Comparison of ENCODE assay signal across 18 cellular contexts in genomic region chr3:30691944-30692343, GRCh38.
DNase-seq lines count a peak whose midpoint lies in the region; ATAC-seq and TF ChIP-seq lines count a peak whose summit lies in the region.
"Had no signal": no experiment of that assay in that cellular context is flagged by ENCODE, and none has a peak within 500 bp of the region (broad histone marks: within the 10 kb centered on the region; RNA-seq: fewer than 3 reads in every experiment).

No MANE protein-coding gene starts in this region.

- no peaks in the 10 kb centered on the region for H3K27me3 ChIP-seq in mesenchymal stem cell (ENCODE audit: control insufficient read depth in 1 of 2, insufficient read depth in 1 of 2, low read length in 2 of 2)
- H3K27me3 ChIP-seq in upper lobe of right lung = no peaks in the 10 kb centered on the region
- H3K27me3 ChIP-seq: hepatocyte, thyroid gland had no signal

- H4K8ac ChIP-seq in mesenchymal stem cell (ENCODE audit: low read length) = no peak overlapping the region

- intact Hi-C loops in upper lobe of right lung (cut with DNase I) = loop anchor here (10.0 kb wide), 1 partner anchor 577 kb away; no protein-coding TSS in a partner anchor
- intact Hi-C loops in activated T-helper 2 cell treated with anti-CD3 and anti-CD28 coated beads, Interferon-gamma antibody, Interleukin-2, Interleukin-4, amounts not matched to agents 10 μg/mL and 5 μg/mL and 100 μg/mL, durations not matched to agents 14 hours and 24 hours and 36 hours (cut with micrococcal nuclease) = loop anchor here (2.0 to 5.0 kb wide), 2 partner anchors 345 to 493 kb away; no protein-coding TSS in a partner anchor

- H2BK5ac ChIP-seq in mesenchymal stem cell (ENCODE audit: low read depth, low read length, poor library complexity, severe bottlenecking) = no peak overlapping the region

- peak overlapping the region; percentile 97 for H3K27ac Mint-ChIP-seq in activated naive CD4-positive, alpha-beta T cell treated with anti-CD3 and anti-CD28 coated beads, Interleukin-2, amount 50 U/mL, for 24 hours
- H3K27ac Mint-ChIP-seq in activated T-helper 17 cell treated with anti-CD3 and anti-CD28 coated beads, Interleukin-2, amount 50 U/mL, for 72 hours = peak overlapping the region; percentile 17
- no peak overlapping the region for H3K27ac Mint-ChIP-seq in activated T-helper 2 cell treated with anti-CD3 and anti-CD28 coated beads, Interferon-gamma antibody, Interleukin-2, Interleukin-4, amounts not matched to agents 10 μg/mL and 5 μg/mL and 100 μg/mL, durations not matched to agents 14 hours and 24 hours and 36 hours

- peak overlapping the region in 1 of 2 experiments; percentile 37 for H3K18ac ChIP-seq in mesenchymal stem cell (ENCODE audit: low read depth in 1 of 2, low read length in 2 of 2)

- no peak overlapping the region for H3K4me3 ChIP-seq in mesenchymal stem cell (ENCODE audit: insufficient read depth in 1 of 2, low read depth in 1 of 2, low read length in 2 of 2)
- no peak overlapping the region for H3K4me3 ChIP-seq in upper lobe of right lung
- H3K4me3 ChIP-seq: hepatocyte, mucosa of descending colon, thyroid gland had no signal

- H3K27me3 Mint-ChIP-seq in activated naive CD4-positive, alpha-beta T cell treated with anti-CD3 and anti-CD28 coated beads, Interleukin-2, amount 50 U/mL, for 24 hours = no peaks in the 10 kb centered on the region
- no peaks in the 10 kb centered on the region for H3K27me3 Mint-ChIP-seq in activated T-helper 17 cell treated with anti-CD3 and anti-CD28 coated beads, Interleukin-2, amount 50 U/mL, for 72 hours
- no peaks in the 10 kb centered on the region for H3K27me3 Mint-ChIP-seq in activated T-helper 2 cell treated with anti-CD3 and anti-CD28 coated beads, Interferon-gamma antibody, Interleukin-2, Interleukin-4, amounts not matched to agents 10 μg/mL and 5 μg/mL and 100 μg/mL, durations not matched to agents 14 hours and 24 hours and 36 hours (ENCODE audit: low read depth)

- ATAC-seq in activated T-helper 17 cell treated with anti-CD3 and anti-CD28 coated beads, Interleukin-2, amount 50 U/mL, for 72 hours (replicated peaks) = no peak
- ATAC-seq in upper lobe of right lung (no peak), GM21447 (IDR thresholded peaks at IDR 0.05; ENCODE audit: unreplicated experiment) (no peak), GM21619 (IDR thresholded peaks at IDR 0.05; ENCODE audit: unreplicated experiment) (no peak)
- ATAC-seq: mucosa of descending colon had no signal

- H3K4me1 ChIP-seq in mesenchymal stem cell (ENCODE audit: control insufficient read depth, insufficient read depth, low read depth, low read length) (peaks cover 18% of the 10 kb centered on the region), upper lobe of right lung (peaks cover 62% of the 10 kb centered on the region)

- H3K36me3 ChIP-seq in mesenchymal stem cell (ENCODE audit: control insufficient read depth in 1 of 2, insufficient read depth in 2 of 2, low read depth in 1 of 2, low read length in 2 of 2) = peaks cover 19 to 99% of the 10 kb centered on the region in 2 experiments
- H3K36me3 ChIP-seq in upper lobe of right lung = peaks cover 98% of the 10 kb centered on the region
- H3K36me3 ChIP-seq: thyroid gland had no signal

- no peak for TF ChIP-seq CTCF in upper lobe of right lung (IDR thresholded peaks at IDR 0.05)

- H3K4ac ChIP-seq in mesenchymal stem cell (ENCODE audit: low read depth in 1 of 2, low read length in 2 of 2) = peak overlapping the region in 1 of 2 experiments; percentile 24

- H3K27ac ChIP-seq in mesenchymal stem cell (ENCODE audit: low read length, poor library complexity, severe bottlenecking) = peak overlapping the region; percentile 23
- peak overlapping the region; percentile 4 for H3K27ac ChIP-seq in upper lobe of right lung
- H3K27ac ChIP-seq: hepatocyte, HL-60 had no signal

- H2AK5ac ChIP-seq in mesenchymal stem cell (ENCODE audit: low read length, severe bottlenecking) = peak overlapping the region; percentile 49

- H3K9me3 Mint-ChIP-seq in activated naive CD4-positive, alpha-beta T cell treated with anti-CD3 and anti-CD28 coated beads, Interleukin-2, amount 50 U/mL, for 24 hours = no peaks in the 10 kb centered on the region
- H3K9me3 Mint-ChIP-seq in activated T-helper 17 cell treated with anti-CD3 and anti-CD28 coated beads, Interleukin-2, amount 50 U/mL, for 72 hours = no peaks in the 10 kb centered on the region
- H3K9me3 Mint-ChIP-seq in activated T-helper 2 cell treated with anti-CD3 and anti-CD28 coated beads, Interferon-gamma antibody, Interleukin-2, Interleukin-4, amounts not matched to agents 10 μg/mL and 5 μg/mL and 100 μg/mL, durations not matched to agents 14 hours and 24 hours and 36 hours = no peaks in the 10 kb centered on the region

- H3K4me1 Mint-ChIP-seq in activated naive CD4-positive, alpha-beta T cell treated with anti-CD3 and anti-CD28 coated beads, Interleukin-2, amount 50 U/mL, for 24 hours = peaks cover 91% of the 10 kb centered on the region
- peaks cover 26% of the 10 kb centered on the region for H3K4me1 Mint-ChIP-seq in activated T-helper 17 cell treated with anti-CD3 and anti-CD28 coated beads, Interleukin-2, amount 50 U/mL, for 72 hours
- H3K4me1 Mint-ChIP-seq in activated T-helper 2 cell treated with anti-CD3 and anti-CD28 coated beads, Interferon-gamma antibody, Interleukin-2, Interleukin-4, amounts not matched to agents 10 μg/mL and 5 μg/mL and 100 μg/mL, durations not matched to agents 14 hours and 24 hours and 36 hours (ENCODE audit: low read depth) = peaks cover 41% of the 10 kb centered on the region

- 100% methylated on average over 1 of the region's 1 CpG for WGBS in mesenchymal stem cell

- no peak overlapping the region for H2BK120ac ChIP-seq in mesenchymal stem cell (ENCODE audit: low read depth, low read length)

- no peak overlapping the region for H2AFZ ChIP-seq in mesenchymal stem cell (ENCODE audit: low read depth, low read length)
- H2AFZ ChIP-seq: hepatocyte had no signal

- no peak overlapping the region for H3K9ac ChIP-seq in mesenchymal stem cell (ENCODE audit: low read length)

- DNase-seq in activated naive CD4-positive, alpha-beta T cell (lab: John Stamatoyannopoulos, UW) = no peak
- no peak for DNase-seq in mesenchymal stem cell
- DNase-seq in upper lobe of right lung = no peak
- DNase-seq in activated T-helper 2 cell treated with anti-CD3 and anti-CD28 coated beads, Interferon-gamma antibody, Interleukin-2, Interleukin-4, amounts not matched to agents 10 μg/mL and 5 μg/mL and 100 μg/mL, durations not matched to agents 14 hours and 24 hours and 36 hours (ENCODE audit: low spot score) = no peak
- DNase-seq: activated gamma-delta T cell; kidney glomerular epithelial cell; NCI-H2107; NCI-H526 treated with DMSO at 0.1 percent for 48 hours; stimulated activated CD4-positive, alpha-beta T cell treated with anti-CD3 and anti-CD28 coated beads, Interleukin-4, amount 100 ng/mL, for 1 hour; SW 1271 had no signal

- H3K4me2 ChIP-seq in mesenchymal stem cell (ENCODE audit: low read length, poor library complexity, severe bottlenecking) = no peak overlapping the region
- H3K4me2 ChIP-seq: hepatocyte had no signal

- H2BK15ac ChIP-seq in mesenchymal stem cell (ENCODE audit: low read depth, poor library complexity, severe bottlenecking) = no peak overlapping the region

- H4K91ac ChIP-seq in mesenchymal stem cell (ENCODE audit: low read length) = no peak overlapping the region

- H3K23ac ChIP-seq in mesenchymal stem cell (ENCODE audit: low read length in 2 of 2) = no peak overlapping the region

- peaks cover 33% of the 10 kb centered on the region for H3K79me1 ChIP-seq in mesenchymal stem cell (replicated peaks; ENCODE audit: low read length, poor library complexity, severe bottlenecking)

- no peak overlapping the region for H3K14ac ChIP-seq in mesenchymal stem cell (ENCODE audit: low read length in 2 of 2)

- no peak overlapping the region for H3K4me3 Mint-ChIP-seq in activated naive CD4-positive, alpha-beta T cell treated with anti-CD3 and anti-CD28 coated beads, Interleukin-2, amount 50 U/mL, for 24 hours
- H3K4me3 Mint-ChIP-seq in activated T-helper 17 cell treated with anti-CD3 and anti-CD28 coated beads, Interleukin-2, amount 50 U/mL, for 72 hours = no peak overlapping the region
- H3K4me3 Mint-ChIP-seq in activated T-helper 2 cell treated with anti-CD3 and anti-CD28 coated beads, Interferon-gamma antibody, Interleukin-2, Interleukin-4, amounts not matched to agents 10 μg/mL and 5 μg/mL and 100 μg/mL, durations not matched to agents 14 hours and 24 hours and 36 hours (ENCODE audit: low read depth) = no peak overlapping the region

- H2BK12ac ChIP-seq in mesenchymal stem cell (ENCODE audit: low read length in 2 of 2) = no peak overlapping the region

- no peaks in the 10 kb centered on the region for H3K9me3 ChIP-seq in mesenchymal stem cell (ENCODE audit: control insufficient read depth, low read length)
- H3K9me3 ChIP-seq in upper lobe of right lung = no peaks in the 10 kb centered on the region
- H3K9me3 ChIP-seq: mucosa of descending colon, thyroid gland had no signal

- peaks cover 46% of the 10 kb centered on the region for H3K36me3 Mint-ChIP-seq in activated naive CD4-positive, alpha-beta T cell treated with anti-CD3 and anti-CD28 coated beads, Interleukin-2, amount 50 U/mL, for 24 hours
- H3K36me3 Mint-ChIP-seq in activated T-helper 17 cell treated with anti-CD3 and anti-CD28 coated beads, Interleukin-2, amount 50 U/mL, for 72 hours (ENCODE audit: low read depth) = peaks cover 99% of the 10 kb centered on the region
- peaks cover 87% of the 10 kb centered on the region for H3K36me3 Mint-ChIP-seq in activated T-helper 2 cell treated with anti-CD3 and anti-CD28 coated beads, Interferon-gamma antibody, Interleukin-2, Interleukin-4, amounts not matched to agents 10 μg/mL and 5 μg/mL and 100 μg/mL, durations not matched to agents 14 hours and 24 hours and 36 hours (ENCODE audit: low read depth)
